22 cellular contexts compared by ENCODE assay signal in the genomic region with DNA sequence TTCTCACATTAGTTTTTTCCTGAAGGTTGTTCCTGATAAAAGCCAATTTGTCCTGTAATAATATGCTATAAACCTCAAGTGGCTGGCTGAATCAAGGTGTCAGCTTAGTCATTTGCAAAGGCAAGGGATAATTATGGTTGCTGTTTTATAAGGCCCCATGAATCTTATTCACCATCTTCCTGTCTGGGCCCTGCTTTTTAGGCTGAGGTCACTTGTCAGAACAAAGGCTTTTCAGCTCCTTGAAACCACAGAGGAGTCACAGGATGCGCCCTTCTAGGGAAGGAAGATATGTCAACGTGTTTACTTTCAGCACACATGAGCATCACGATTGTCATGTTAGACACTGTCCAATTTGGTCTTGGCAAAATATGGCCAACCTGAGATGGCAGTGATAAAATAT.
A peak's percentile ranks its signal among the peaks of the same experiment; 100 is the strongest.
DNase-seq lines count a peak whose midpoint lies in the region; ATAC-seq, FAIRE-seq and TF ChIP-seq lines count a peak whose summit lies in the region.
"Had no signal": no experiment of that assay in that cellular context is flagged by ENCODE, and none has a peak within 500 bp of the region (broad histone marks: within the 10 kb centered on the region; RNA-seq: fewer than 3 reads in every experiment).

No MANE protein-coding gene starts in this region.

- H3K4me3 Mint-ChIP-seq in activated CD4-positive, alpha-beta memory T cell treated with anti-CD3 and anti-CD28 coated beads for 36 hours = no peak overlapping the region
- H3K4me3 Mint-ChIP-seq in activated CD4-positive, alpha-beta memory T cell treated with anti-CD3 and anti-CD28 coated beads, Interleukin-2, amount 10 ng/mL, durations not matched to agents 7 days and 5 days = no peak overlapping the region
- H3K4me3 Mint-ChIP-seq in stimulated activated effector memory CD8-positive, alpha-beta T cell treated with anti-CD3 and anti-CD28 coated beads, Interleukin-12 subunit alpha, Interleukin-12 subunit beta, amount 100 ng/mL, for 72 hours = no peak overlapping the region
- H3K4me3 Mint-ChIP-seq: activated T-cell treated with anti-CD3 and anti-CD28 coated beads, Interleukin-2, amount 50 U/mL, for 4 hours; memory B cell; T-helper 2 cell treated with Interferon-gamma antibody and Interleukin-4, amounts not matched to agents 5 μg/mL and 100 μg/mL, for 36 hours; WTC11 had no signal

- no peak overlapping the region for H3K27ac Mint-ChIP-seq in activated CD4-positive, alpha-beta memory T cell treated with anti-CD3 and anti-CD28 coated beads for 36 hours
- H3K27ac Mint-ChIP-seq in activated CD4-positive, alpha-beta memory T cell treated with anti-CD3 and anti-CD28 coated beads, Interleukin-2, amount 10 ng/mL, durations not matched to agents 7 days and 5 days = no peak overlapping the region
- H3K27ac Mint-ChIP-seq in stimulated activated effector memory CD8-positive, alpha-beta T cell treated with anti-CD3 and anti-CD28 coated beads, Interleukin-12 subunit alpha, Interleukin-12 subunit beta, amount 100 ng/mL, for 72 hours = no peak overlapping the region
- H3K27ac Mint-ChIP-seq: memory B cell; T-helper 2 cell treated with Interferon-gamma antibody and Interleukin-4, amounts not matched to agents 5 μg/mL and 100 μg/mL, for 36 hours; WTC11 had no signal

- H3K9me3 Mint-ChIP-seq in activated CD4-positive, alpha-beta memory T cell treated with anti-CD3 and anti-CD28 coated beads for 36 hours = no peaks in the 10 kb centered on the region
- no peaks in the 10 kb centered on the region for H3K9me3 Mint-ChIP-seq in activated CD4-positive, alpha-beta memory T cell treated with anti-CD3 and anti-CD28 coated beads, Interleukin-2, amount 10 ng/mL, durations not matched to agents 7 days and 5 days
- H3K9me3 Mint-ChIP-seq in stimulated activated effector memory CD8-positive, alpha-beta T cell treated with anti-CD3 and anti-CD28 coated beads, Interleukin-12 subunit alpha, Interleukin-12 subunit beta, amount 100 ng/mL, for 72 hours = no peaks in the 10 kb centered on the region
- H3K9me3 Mint-ChIP-seq: activated T-cell treated with anti-CD3 and anti-CD28 coated beads, Interleukin-2, amount 50 U/mL, for 4 hours; memory B cell; T-helper 2 cell treated with Interferon-gamma antibody and Interleukin-4, amounts not matched to agents 5 μg/mL and 100 μg/mL, for 36 hours; WTC11 had no signal

- no peaks in the 10 kb centered on the region for H3K36me3 Mint-ChIP-seq in activated CD4-positive, alpha-beta memory T cell treated with anti-CD3 and anti-CD28 coated beads for 36 hours
- H3K36me3 Mint-ChIP-seq in activated CD4-positive, alpha-beta memory T cell treated with anti-CD3 and anti-CD28 coated beads, Interleukin-2, amount 10 ng/mL, durations not matched to agents 7 days and 5 days (ENCODE audit: low read depth) = no peaks in the 10 kb centered on the region
- H3K36me3 Mint-ChIP-seq in stimulated activated effector memory CD8-positive, alpha-beta T cell treated with anti-CD3 and anti-CD28 coated beads, Interleukin-12 subunit alpha, Interleukin-12 subunit beta, amount 100 ng/mL, for 72 hours = no peaks in the 10 kb centered on the region
- H3K36me3 Mint-ChIP-seq: memory B cell, WTC11 had no signal

- TF ChIP-seq POLR2A in H54 (IDR thresholded peaks at IDR 0.05; ENCODE audit: low read depth, low read length) = no peak

- peaks cover 14% of the 10 kb centered on the region for H3K4me1 Mint-ChIP-seq in activated CD4-positive, alpha-beta memory T cell treated with anti-CD3 and anti-CD28 coated beads for 36 hours (ENCODE audit: low read depth)
- peaks cover 13% of the 10 kb centered on the region for H3K4me1 Mint-ChIP-seq in activated CD4-positive, alpha-beta memory T cell treated with anti-CD3 and anti-CD28 coated beads, Interleukin-2, amount 10 ng/mL, durations not matched to agents 7 days and 5 days
- H3K4me1 Mint-ChIP-seq in stimulated activated effector memory CD8-positive, alpha-beta T cell treated with anti-CD3 and anti-CD28 coated beads, Interleukin-12 subunit alpha, Interleukin-12 subunit beta, amount 100 ng/mL, for 72 hours = no peaks in the 10 kb centered on the region

- peaks cover 2% of the 10 kb centered on the region for H3K27me3 Mint-ChIP-seq in activated CD4-positive, alpha-beta memory T cell treated with anti-CD3 and anti-CD28 coated beads for 36 hours
- no peaks in the 10 kb centered on the region for H3K27me3 Mint-ChIP-seq in activated CD4-positive, alpha-beta memory T cell treated with anti-CD3 and anti-CD28 coated beads, Interleukin-2, amount 10 ng/mL, durations not matched to agents 7 days and 5 days

- DNase-seq in activated CD4-positive, alpha-beta memory T cell treated with anti-CD3 and anti-CD28 coated beads for 36 hours = peak; percentile 40
- DNase-seq in activated CD4-positive, alpha-beta memory T cell treated with anti-CD3 and anti-CD28 coated beads, Interleukin-2, amount 10 ng/mL, durations not matched to agents 7 days and 5 days = no peak
- peak in 2 of 3 experiments; percentile 61 to 92 for DNase-seq in NCI-H1417 (lab: John Stamatoyannopoulos, UW)
- peak; percentile 61 for DNase-seq in SK-MEL-5 (ENCODE audit: low read depth, low spot score)
- DNase-seq in stimulated activated effector memory CD8-positive, alpha-beta T cell treated with anti-CD3 and anti-CD28 coated beads, Interleukin-12 subunit alpha, Interleukin-12 subunit beta, amount 100 ng/mL, for 72 hours (ENCODE audit: low spot score in 2 of 2) = no peak
- no peak for DNase-seq in GF-D8 (lab: John Stamatoyannopoulos, UW)
- DNase-seq in frontal cortex (ENCODE audit: low spot score in 2 of 2) = no peak
- DNase-seq in H54 (ENCODE audit: insufficient read length, low spot score) = no peak
- DNase-seq: activated naive CD4-positive, alpha-beta T cell treated with anti-CD3 and anti-CD28 coated beads, Interleukin-2, amount 50 U/mL, for 16 hours; activated T-cell treated with anti-CD3 and anti-CD28 coated beads, Interleukin-2, amount 50 U/mL, for 4 hours; C1 segment of cervical spinal cord; cerebellar nuclear complex; HCEC 1CT; NCI-H1436; NCI-H345; retina had no signal

- POLR2A ChIA-PET in activated CD4-positive, alpha-beta memory T cell treated with anti-CD3 and anti-CD28 coated beads for 36 hours (lab: Charles Lee) = no interaction called here
- POLR2A ChIA-PET in activated CD4-positive, alpha-beta memory T cell treated with anti-CD3 and anti-CD28 coated beads, Interleukin-2, amount 10 ng/mL, durations not matched to agents 7 days and 5 days (lab: Charles Lee) = no interaction called here

- ATAC-seq in stimulated activated effector memory CD8-positive, alpha-beta T cell treated with anti-CD3 and anti-CD28 coated beads, Interleukin-12 subunit alpha, Interleukin-12 subunit beta, amount 100 ng/mL, for 72 hours = peak; percentile 39
- ATAC-seq: activated T-cell treated with anti-CD3 and anti-CD28 coated beads, Interleukin-2, amount 50 U/mL, for 4 hours; esophagus mucosa; WTC11 had no signal

- CTCF ChIA-PET in activated CD4-positive, alpha-beta memory T cell treated with anti-CD3 and anti-CD28 coated beads for 36 hours (lab: Charles Lee) = no interaction called here
- CTCF ChIA-PET in activated CD4-positive, alpha-beta memory T cell treated with anti-CD3 and anti-CD28 coated beads, Interleukin-2, amount 10 ng/mL, durations not matched to agents 7 days and 5 days (lab: Charles Lee) = no interaction called here

- intact Hi-C loops in activated CD4-positive, alpha-beta memory T cell treated with anti-CD3 and anti-CD28 coated beads for 36 hours (cut with micrococcal nuclease) = no loop called here

- no peak for FAIRE-seq in frontal cortex (lab: Jason Lieb, UNC)
- no peak for FAIRE-seq in H54 (lab: Jason Lieb, UNC)
- FAIRE-seq: D721Med, RCC 7860 had no signal

- in situ Hi-C loops in SK-MEL-5 (cut with HindIII; ENCODE audit: low pct_unique_long_range_greater_than_20kb, low sequenced_read_pairs) = no loop called here

Comparison
In these comparisons a context has a peak if more than half of its experiments do, and no peak if none do; other contexts are left out.
1. DNase-seq: peak in activated CD4-positive, alpha-beta memory T cell treated with anti-CD3 and anti-CD28 coated beads for 36 hours (single experiment), NCI-H1417 (2 of 3) and SK-MEL-5 (single experiment); none in activated CD4-positive, alpha-beta memory T cell treated with anti-CD3 and anti-CD28 coated beads, Interleukin-2, amount 10 ng/mL, durations not matched to agents 7 days and 5 days (single experiment), stimulated activated effector memory CD8-positive, alpha-beta T cell treated with anti-CD3 and anti-CD28 coated beads, Interleukin-12 subunit alpha, Interleukin-12 subunit beta, amount 100 ng/mL, for 72 hours (0 of 2), GF-D8 (single experiment), frontal cortex (0 of 2) and H54 (single experiment).